1 cellular context compared by ENCODE assay signal in the genomic region with DNA sequence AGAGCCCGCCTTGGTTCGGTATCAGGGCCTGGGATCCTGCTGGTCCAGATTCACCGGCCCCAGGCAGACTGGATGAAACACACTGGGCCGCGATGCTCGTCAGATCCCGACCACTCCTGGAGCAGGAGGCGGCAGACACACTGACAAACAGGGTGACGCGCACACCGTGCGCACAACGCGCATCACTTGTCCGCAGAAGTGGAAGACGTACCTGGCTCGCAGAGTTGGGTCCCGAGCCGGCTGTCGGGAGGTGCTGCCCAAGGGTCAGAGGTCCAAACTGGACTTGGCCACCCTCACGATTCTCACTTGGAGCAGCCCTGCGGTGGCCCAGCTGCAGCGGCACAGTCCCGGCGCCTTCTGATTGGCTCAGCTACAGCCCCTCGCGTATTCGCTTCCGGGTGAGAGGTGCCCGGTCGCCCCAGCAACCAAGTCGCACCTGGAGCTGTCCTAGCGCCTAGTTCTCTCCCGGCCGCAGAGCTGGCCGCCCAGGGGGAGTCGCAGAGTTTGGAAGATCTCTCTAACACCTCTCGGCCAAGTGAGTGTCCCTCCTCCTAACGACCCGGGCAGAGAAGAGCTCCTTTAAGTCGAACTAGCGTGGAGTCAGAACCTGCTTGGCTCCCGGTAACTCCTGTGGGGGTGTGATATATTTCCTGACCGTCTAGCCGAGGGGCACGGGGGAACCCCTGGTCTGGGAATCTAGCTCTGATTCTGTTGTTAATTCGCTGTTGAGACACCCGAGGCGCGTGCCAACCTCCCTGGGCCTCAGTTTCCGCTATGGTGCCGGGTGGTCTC.
TF ChIP-seq lines count a peak whose summit lies in the region.

A gene with protein sequence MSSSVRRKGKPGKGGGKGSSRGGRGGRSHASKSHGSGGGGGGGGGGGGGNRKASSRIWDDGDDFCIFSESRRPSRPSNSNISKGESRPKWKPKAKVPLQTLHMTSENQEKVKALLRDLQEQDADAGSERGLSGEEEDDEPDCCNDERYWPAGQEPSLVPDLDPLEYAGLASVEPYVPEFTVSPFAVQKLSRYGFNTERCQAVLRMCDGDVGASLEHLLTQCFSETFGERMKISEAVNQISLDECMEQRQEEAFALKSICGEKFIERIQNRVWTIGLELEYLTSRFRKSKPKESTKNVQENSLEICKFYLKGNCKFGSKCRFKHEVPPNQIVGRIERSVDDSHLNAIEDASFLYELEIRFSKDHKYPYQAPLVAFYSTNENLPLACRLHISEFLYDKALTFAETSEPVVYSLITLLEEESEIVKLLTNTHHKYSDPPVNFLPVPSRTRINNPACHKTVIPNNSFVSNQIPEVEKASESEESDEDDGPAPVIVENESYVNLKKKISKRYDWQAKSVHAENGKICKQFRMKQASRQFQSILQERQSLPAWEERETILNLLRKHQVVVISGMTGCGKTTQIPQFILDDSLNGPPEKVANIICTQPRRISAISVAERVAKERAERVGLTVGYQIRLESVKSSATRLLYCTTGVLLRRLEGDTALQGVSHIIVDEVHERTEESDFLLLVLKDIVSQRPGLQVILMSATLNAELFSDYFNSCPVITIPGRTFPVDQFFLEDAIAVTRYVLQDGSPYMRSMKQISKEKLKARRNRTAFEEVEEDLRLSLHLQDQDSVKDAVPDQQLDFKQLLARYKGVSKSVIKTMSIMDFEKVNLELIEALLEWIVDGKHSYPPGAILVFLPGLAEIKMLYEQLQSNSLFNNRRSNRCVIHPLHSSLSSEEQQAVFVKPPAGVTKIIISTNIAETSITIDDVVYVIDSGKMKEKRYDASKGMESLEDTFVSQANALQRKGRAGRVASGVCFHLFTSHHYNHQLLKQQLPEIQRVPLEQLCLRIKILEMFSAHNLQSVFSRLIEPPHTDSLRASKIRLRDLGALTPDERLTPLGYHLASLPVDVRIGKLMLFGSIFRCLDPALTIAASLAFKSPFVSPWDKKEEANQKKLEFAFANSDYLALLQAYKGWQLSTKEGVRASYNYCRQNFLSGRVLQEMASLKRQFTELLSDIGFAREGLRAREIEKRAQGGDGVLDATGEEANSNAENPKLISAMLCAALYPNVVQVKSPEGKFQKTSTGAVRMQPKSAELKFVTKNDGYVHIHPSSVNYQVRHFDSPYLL (N-terminal part only) (minus strand): TSS at position 359 of the 792 bp plus-strand sequence. CDS start 7,529 bp downstream, outside the sequence.
Gene MORN2 (plus strand): TSS at position 401 of the 792 bp plus-strand sequence.

TF ChIP-seq in HepG2, 621 proteins besides CTCF, POLR2A, EP300 and RAD21 (continued from another document and continues in another):
- TF ChIP-seq PRDM10 (CRISPR knock-in tag; IDR thresholded peaks at IDR 0.05; ENCODE audit: low read depth) (peak; percentile 99), ZBTB43 (CRISPR knock-in tag; conservative IDR thresholded peaks at IDR 0.05) (no peak), ATF4 (CRISPR knock-in tag; IDR thresholded peaks at IDR 0.05) (no peak; a peak in 1 of 4 replicates), ZNF672 (CRISPR knock-in tag; IDR thresholded peaks at IDR 0.05) (0 out of 2 replicates have a peak, but pooled peaks have one; percentile 13), SUZ12 (IDR thresholded peaks at IDR 0.05; ENCODE audit: low read depth, low read length) (no peak), ZZZ3 (CRISPR knock-in tag; IDR thresholded peaks at IDR 0.05; ENCODE audit: borderline replicate concordance) (peak; percentile 56; the same call in 1 of the 2 replicates), MED1 (CRISPR knock-in tag; IDR thresholded peaks at IDR 0.05) (peak; percentile 68), RFX5 (IDR thresholded peaks at IDR 0.05; ENCODE audit: low read depth, low read length) (0 out of 2 replicates have a peak, but pooled peaks have one; percentile 19), ATF7-NPFF (CRISPR knock-in tag; IDR thresholded peaks at IDR 0.05; ENCODE audit: low read depth) (peak; percentile 82; the same call in 1 of the 2 replicates), ZNF44 (CRISPR knock-in tag; IDR thresholded peaks at IDR 0.05) (0 out of 2 replicates have a peak, but pooled peaks have one; percentile 3), YEATS4 (CRISPR knock-in tag; IDR thresholded peaks at IDR 0.05; ENCODE audit: borderline replicate concordance) (peak; percentile 87), FOXK2 (IDR thresholded peaks at IDR 0.05) (peak; percentile 94), SNAI1 (CRISPR knock-in tag; IDR thresholded peaks at IDR 0.05; ENCODE audit: borderline replicate concordance) (no peak), MIXL1 (CRISPR knock-in tag; IDR thresholded peaks at IDR 0.05) (peak; percentile 56; the same call in 1 of the 2 replicates), ZSCAN9 (CRISPR knock-in tag; IDR thresholded peaks at IDR 0.05; ENCODE audit: borderline replicate concordance) (peak; percentile 61), AGO2 (optimal IDR thresholded peaks at IDR 0.05; ENCODE audit: low read depth, low read length) (peak; percentile 39), ZNF33A (CRISPR knock-in tag; IDR thresholded peaks at IDR 0.05; ENCODE audit: borderline replicate concordance) (peak; percentile 58; the same call in 1 of the 2 replicates), SNRNP70 (IDR thresholded peaks at IDR 0.05; ENCODE audit: low read depth, low read length) (no peak), PHF20 (CRISPR knock-in tag; IDR thresholded peaks at IDR 0.05) (peak; percentile 94), ZNF720 (CRISPR knock-in tag; IDR thresholded peaks at IDR 0.05) (no peak; the same call in 1 of the 2 replicates), THAP11 (CRISPR knock-in tag; IDR thresholded peaks at IDR 0.05) (peak; percentile 88), U2AF1 (optimal IDR thresholded peaks at IDR 0.05; ENCODE audit: low read depth, low read length) (peak; percentile 95), ATM (IDR thresholded peaks at IDR 0.05; ENCODE audit: borderline replicate concordance) (no peak)
- TF ChIP-seq, protein P1, sequence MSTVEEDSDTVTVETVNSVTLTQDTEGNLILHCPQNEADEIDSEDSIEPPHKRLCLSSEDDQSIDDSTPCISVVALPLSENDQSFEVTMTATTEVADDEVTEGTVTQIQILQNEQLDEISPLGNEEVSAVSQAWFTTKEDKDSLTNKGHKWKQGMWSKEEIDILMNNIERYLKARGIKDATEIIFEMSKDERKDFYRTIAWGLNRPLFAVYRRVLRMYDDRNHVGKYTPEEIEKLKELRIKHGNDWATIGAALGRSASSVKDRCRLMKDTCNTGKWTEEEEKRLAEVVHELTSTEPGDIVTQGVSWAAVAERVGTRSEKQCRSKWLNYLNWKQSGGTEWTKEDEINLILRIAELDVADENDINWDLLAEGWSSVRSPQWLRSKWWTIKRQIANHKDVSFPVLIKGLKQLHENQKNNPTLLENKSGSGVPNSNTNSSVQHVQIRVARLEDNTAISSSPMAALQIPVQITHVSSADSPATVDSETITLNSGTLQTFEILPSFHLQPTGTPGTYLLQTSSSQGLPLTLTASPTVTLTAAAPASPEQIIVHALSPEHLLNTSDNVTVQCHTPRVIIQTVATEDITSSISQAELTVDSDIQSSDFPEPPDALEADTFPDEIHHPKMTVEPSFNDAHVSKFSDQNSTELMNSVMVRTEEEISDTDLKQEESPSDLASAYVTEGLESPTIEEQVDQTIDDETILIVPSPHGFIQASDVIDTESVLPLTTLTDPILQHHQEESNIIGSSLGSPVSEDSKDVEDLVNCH (CRISPR knock-in tag; IDR thresholded peaks at IDR 0.05), result no peak
- TF ChIP-seq, protein P2, sequence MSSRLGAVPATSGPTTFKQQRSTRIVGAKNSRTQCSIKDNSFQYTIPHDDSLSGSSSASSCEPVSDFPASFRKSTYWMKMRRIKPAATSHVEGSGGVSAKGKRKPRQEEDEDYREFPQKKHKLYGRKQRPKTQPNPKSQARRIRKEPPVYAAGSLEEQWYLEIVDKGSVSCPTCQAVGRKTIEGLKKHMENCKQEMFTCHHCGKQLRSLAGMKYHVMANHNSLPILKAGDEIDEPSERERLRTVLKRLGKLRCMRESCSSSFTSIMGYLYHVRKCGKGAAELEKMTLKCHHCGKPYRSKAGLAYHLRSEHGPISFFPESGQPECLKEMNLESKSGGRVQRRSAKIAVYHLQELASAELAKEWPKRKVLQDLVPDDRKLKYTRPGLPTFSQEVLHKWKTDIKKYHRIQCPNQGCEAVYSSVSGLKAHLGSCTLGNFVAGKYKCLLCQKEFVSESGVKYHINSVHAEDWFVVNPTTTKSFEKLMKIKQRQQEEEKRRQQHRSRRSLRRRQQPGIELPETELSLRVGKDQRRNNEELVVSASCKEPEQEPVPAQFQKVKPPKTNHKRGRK (CRISPR knock-in tag; IDR thresholded peaks at IDR 0.05), result 0 out of 2 replicates have a peak, but pooled peaks have one; percentile 57
- TF ChIP-seq, protein P3, sequence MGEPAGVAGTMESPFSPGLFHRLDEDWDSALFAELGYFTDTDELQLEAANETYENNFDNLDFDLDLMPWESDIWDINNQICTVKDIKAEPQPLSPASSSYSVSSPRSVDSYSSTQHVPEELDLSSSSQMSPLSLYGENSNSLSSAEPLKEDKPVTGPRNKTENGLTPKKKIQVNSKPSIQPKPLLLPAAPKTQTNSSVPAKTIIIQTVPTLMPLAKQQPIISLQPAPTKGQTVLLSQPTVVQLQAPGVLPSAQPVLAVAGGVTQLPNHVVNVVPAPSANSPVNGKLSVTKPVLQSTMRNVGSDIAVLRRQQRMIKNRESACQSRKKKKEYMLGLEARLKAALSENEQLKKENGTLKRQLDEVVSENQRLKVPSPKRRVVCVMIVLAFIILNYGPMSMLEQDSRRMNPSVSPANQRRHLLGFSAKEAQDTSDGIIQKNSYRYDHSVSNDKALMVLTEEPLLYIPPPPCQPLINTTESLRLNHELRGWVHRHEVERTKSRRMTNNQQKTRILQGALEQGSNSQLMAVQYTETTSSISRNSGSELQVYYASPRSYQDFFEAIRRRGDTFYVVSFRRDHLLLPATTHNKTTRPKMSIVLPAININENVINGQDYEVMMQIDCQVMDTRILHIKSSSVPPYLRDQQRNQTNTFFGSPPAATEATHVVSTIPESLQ (CRISPR knock-in tag; conservative IDR thresholded peaks at IDR 0.05), result 0 out of 2 replicates have a peak, but pooled peaks have one; percentile 49
- TF ChIP-seq, protein P4, sequence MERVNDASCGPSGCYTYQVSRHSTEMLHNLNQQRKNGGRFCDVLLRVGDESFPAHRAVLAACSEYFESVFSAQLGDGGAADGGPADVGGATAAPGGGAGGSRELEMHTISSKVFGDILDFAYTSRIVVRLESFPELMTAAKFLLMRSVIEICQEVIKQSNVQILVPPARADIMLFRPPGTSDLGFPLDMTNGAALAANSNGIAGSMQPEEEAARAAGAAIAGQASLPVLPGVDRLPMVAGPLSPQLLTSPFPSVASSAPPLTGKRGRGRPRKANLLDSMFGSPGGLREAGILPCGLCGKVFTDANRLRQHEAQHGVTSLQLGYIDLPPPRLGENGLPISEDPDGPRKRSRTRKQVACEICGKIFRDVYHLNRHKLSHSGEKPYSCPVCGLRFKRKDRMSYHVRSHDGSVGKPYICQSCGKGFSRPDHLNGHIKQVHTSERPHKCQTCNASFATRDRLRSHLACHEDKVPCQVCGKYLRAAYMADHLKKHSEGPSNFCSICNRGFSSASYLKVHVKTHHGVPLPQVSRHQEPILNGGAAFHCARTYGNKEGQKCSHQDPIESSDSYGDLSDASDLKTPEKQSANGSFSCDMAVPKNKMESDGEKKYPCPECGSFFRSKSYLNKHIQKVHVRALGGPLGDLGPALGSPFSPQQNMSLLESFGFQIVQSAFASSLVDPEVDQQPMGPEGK (CRISPR knock-in tag; IDR thresholded peaks at IDR 0.05), result peak; percentile 25; the same call in 1 of the 2 replicates
- TF ChIP-seq, protein P5, sequence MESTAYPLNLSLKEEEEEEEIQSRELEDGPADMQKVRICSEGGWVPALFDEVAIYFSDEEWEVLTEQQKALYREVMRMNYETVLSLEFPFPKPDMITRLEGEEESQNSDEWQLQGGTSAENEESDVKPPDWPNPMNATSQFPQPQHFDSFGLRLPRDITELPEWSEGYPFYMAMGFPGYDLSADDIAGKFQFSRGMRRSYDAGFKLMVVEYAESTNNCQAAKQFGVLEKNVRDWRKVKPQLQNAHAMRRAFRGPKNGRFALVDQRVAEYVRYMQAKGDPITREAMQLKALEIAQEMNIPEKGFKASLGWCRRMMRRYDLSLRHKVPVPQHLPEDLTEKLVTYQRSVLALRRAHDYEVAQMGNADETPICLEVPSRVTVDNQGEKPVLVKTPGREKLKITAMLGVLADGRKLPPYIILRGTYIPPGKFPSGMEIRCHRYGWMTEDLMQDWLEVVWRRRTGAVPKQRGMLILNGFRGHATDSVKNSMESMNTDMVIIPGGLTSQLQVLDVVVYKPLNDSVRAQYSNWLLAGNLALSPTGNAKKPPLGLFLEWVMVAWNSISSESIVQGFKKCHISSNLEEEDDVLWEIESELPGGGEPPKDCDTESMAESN (CRISPR knock-in tag; conservative IDR thresholded peaks at IDR 0.05), result peak; percentile 89; the same call in 1 of the 2 replicates
